12 cellular contexts compared by ENCODE assay signal in the genomic region with DNA sequence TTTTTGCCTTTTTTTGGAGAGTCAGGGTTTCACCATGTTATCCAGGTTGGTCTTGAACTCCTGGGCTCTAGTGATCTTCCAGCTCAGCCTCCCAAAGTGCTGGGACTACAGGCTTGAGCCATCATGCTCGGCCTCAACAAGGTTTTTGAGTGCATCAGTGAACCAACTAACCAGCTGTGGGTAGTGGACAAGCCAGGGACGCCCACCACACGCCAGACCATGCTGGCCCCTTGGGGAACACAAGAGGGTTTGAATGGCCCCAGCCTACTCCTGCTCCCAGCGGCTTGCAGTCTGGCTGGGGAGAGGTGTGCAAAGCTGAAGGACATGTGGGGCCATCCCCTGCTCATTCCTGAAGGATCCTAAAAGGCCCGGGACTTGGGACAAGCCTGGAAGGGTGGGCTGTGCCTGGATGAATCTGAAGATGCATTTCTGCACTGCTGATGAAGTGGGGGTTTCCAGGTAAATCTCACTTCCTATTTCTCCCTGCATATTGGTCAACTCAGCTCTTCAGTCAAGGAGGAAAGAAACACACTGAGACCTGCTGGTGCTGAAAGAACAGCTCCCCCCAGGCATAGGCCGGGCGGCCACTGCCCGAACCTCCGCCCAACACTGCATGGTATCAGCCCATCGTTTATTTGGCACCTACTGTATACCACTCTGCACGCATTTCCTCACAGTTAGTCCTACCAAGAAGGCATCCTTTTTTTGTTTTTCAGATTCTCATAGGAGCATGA. TPM values are rescaled to one million over a fixed set of nuclear protein-coding genes. Genes with fewer than 3 reads are reported as not detected.
A peak's percentile ranks its signal among the peaks of the same experiment; 100 is the strongest.
DNase-seq lines count a peak whose midpoint lies in the region; ATAC-seq and TF ChIP-seq lines count a peak whose summit lies in the region.
"Had no signal": no experiment of that assay in that cellular context is flagged by ENCODE, and none has a peak within 500 bp of the region (broad histone marks: within the 10 kb centered on the region; RNA-seq: fewer than 3 reads in every experiment).

No MANE protein-coding gene starts in this region.

- ATAC-seq in IMR-90 (ENCODE audit: low read depth): peak; percentile 71
- ATAC-seq in stimulated activated naive B cell treated with anti-CD40 and anti-IgM and Interleukin-4, amounts not matched to agents 10 μg/mL and 1 μg/mL and 100 μg/mL, for 72 hours (replicated peaks): peak; percentile 96 to 98
- ATAC-seq in GM21381 (IDR thresholded peaks at IDR 0.05; ENCODE audit: unreplicated experiment): no peak

- no peak overlapping the region for H3K9ac ChIP-seq in IMR-90 (ENCODE audit: low read depth, low read length)

- H3K4me2 ChIP-seq in IMR-90 (ENCODE audit: low read depth, low read length): no peak overlapping the region
- H3K4me2 ChIP-seq: PC-9 had no signal

- H3K4me3 Mint-ChIP-seq in activated naive CD4-positive, alpha-beta T cell treated with anti-CD3 and anti-CD28 coated beads, Interleukin-2, amount 10 ng/mL, durations not matched to agents 7 days and 5 days: no peak overlapping the region
- H3K4me3 Mint-ChIP-seq in stimulated activated naive B cell treated with anti-CD40 and anti-IgM and Interleukin-4, amounts not matched to agents 10 μg/mL and 1 μg/mL and 100 μg/mL, for 72 hours: no peak overlapping the region

- no peaks in the 10 kb centered on the region for H4K20me1 ChIP-seq in IMR-90 (ENCODE audit: insufficient read depth, low read length)

- no peak for TF ChIP-seq CTCF in IMR-90 (conservative IDR thresholded peaks at IDR 0.05; ENCODE audit: low read depth, low read length)

- no peak overlapping the region for H3K23ac ChIP-seq in IMR-90 (ENCODE audit: low read depth, low read length)

- no peak overlapping the region for H3K27ac ChIP-seq in IMR-90 (ENCODE audit: insufficient read depth, low read length)
- H3K27ac ChIP-seq: PC-9, uterus had no signal

- in situ Hi-C loops in IMR-90 (cut with MboI; ENCODE audit: low sequenced_read_pairs) (no loop called here), T47D (cut with HindIII; ENCODE audit: low pct_unique_long_range_greater_than_20kb, low sequenced_read_pairs) (no loop called here)

- H3K18ac ChIP-seq in IMR-90 (ENCODE audit: low read depth, low read length): no peak overlapping the region

- intact Hi-C loops in IMR-90 (cut with micrococcal nuclease): no loop called here

- dilution Hi-C loops in IMR-90 (cut with HindIII; ENCODE audit: low sequenced_read_pairs, unreplicated experiment): no loop called here

- CTCF ChIA-PET in activated naive CD4-positive, alpha-beta T cell treated with anti-CD3 and anti-CD28 coated beads, Interleukin-2, amount 10 ng/mL, durations not matched to agents 7 days and 5 days (lab: Charles Lee): no interaction called here
- CTCF ChIA-PET in IMR-90 (lab: Yijun Ruan, JAX): no interaction called here

- H3K27me3 ChIP-seq in IMR-90 (ENCODE audit: control insufficient read depth, insufficient read depth, low read length): peaks cover 5% of the 10 kb centered on the region
- H3K27me3 ChIP-seq: uterus had no signal

- H2AFZ ChIP-seq in IMR-90 (replicated peaks; ENCODE audit: low read length, poor library complexity): no peak overlapping the region
- H2AFZ ChIP-seq: PC-9 had no signal

- H2BK5ac ChIP-seq in IMR-90 (ENCODE audit: low read depth, low read length, poor library complexity, severe bottlenecking): no peak overlapping the region

- no peak overlapping the region for H2AK9ac ChIP-seq in IMR-90 (replicated peaks; ENCODE audit: low read depth, low read length, poor library complexity)

- 40% methylated on average over 1 of the region's 11 CpGs; no CpG with 5 or more reads in 1 of the 2 experiments for WGBS in IMR-90 (ENCODE audit: extremely low coverage in 2 of 2, insufficient read length in 1 of 2), 2 experiments

- H2BK120ac ChIP-seq in IMR-90 (ENCODE audit: low read depth, low read length): no peak overlapping the region

- no peak overlapping the region for H3K56ac ChIP-seq in IMR-90 (ENCODE audit: extremely low read depth, insufficient read depth, low read length)

- H3K4ac ChIP-seq in IMR-90 (ENCODE audit: low read depth, low read length): no peak overlapping the region

- TF ChIP-seq POLR2A in IMR-90 (IDR thresholded peaks at IDR 0.05; ENCODE audit: low read depth, low read length): no peak

- no peak overlapping the region for H2AK5ac ChIP-seq in IMR-90 (ENCODE audit: low read depth, low read length)

- H3K36me3 Mint-ChIP-seq in activated naive CD4-positive, alpha-beta T cell treated with anti-CD3 and anti-CD28 coated beads, Interleukin-2, amount 10 ng/mL, durations not matched to agents 7 days and 5 days: no peaks in the 10 kb centered on the region
- H3K36me3 Mint-ChIP-seq in stimulated activated naive B cell treated with anti-CD40 and anti-IgM and Interleukin-4, amounts not matched to agents 10 μg/mL and 1 μg/mL and 100 μg/mL, for 72 hours: no peaks in the 10 kb centered on the region

- no peaks in the 10 kb centered on the region for H3K9me1 ChIP-seq in IMR-90 (ENCODE audit: insufficient read depth, low read length)

- H4K91ac ChIP-seq in IMR-90 (ENCODE audit: insufficient read depth, low read depth, low read length): no peak overlapping the region

- no peaks in the 10 kb centered on the region for H3K4me1 ChIP-seq in IMR-90 (ENCODE audit: control insufficient read depth, insufficient read depth, low read length)
- H3K4me1 ChIP-seq: uterus had no signal

- no peak overlapping the region for H2BK15ac ChIP-seq in IMR-90 (ENCODE audit: low read depth, low read length)

- peaks cover 2% of the 10 kb centered on the region for H3K9me3 Mint-ChIP-seq in activated naive CD4-positive, alpha-beta T cell treated with anti-CD3 and anti-CD28 coated beads, Interleukin-2, amount 10 ng/mL, durations not matched to agents 7 days and 5 days
- peaks cover 8 to 15% of the 10 kb centered on the region in 2 donors for H3K9me3 Mint-ChIP-seq in stimulated activated naive B cell treated with anti-CD40 and anti-IgM and Interleukin-4, amounts not matched to agents 10 μg/mL and 1 μg/mL and 100 μg/mL, for 72 hours

- no peak overlapping the region for H4K8ac ChIP-seq in IMR-90 (ENCODE audit: low read depth in 2 of 2, low read length in 2 of 2)

- H2BK20ac ChIP-seq in IMR-90 (ENCODE audit: low read depth, low read length): no peak overlapping the region

- H3K27me3 Mint-ChIP-seq in activated naive CD4-positive, alpha-beta T cell treated with anti-CD3 and anti-CD28 coated beads, Interleukin-2, amount 10 ng/mL, durations not matched to agents 7 days and 5 days: peaks cover 31% of the 10 kb centered on the region
- peaks cover 48 to 65% of the 10 kb centered on the region in 2 donors for H3K27me3 Mint-ChIP-seq in stimulated activated naive B cell treated with anti-CD40 and anti-IgM and Interleukin-4, amounts not matched to agents 10 μg/mL and 1 μg/mL and 100 μg/mL, for 72 hours

- H3K27ac Mint-ChIP-seq in activated naive CD4-positive, alpha-beta T cell treated with anti-CD3 and anti-CD28 coated beads, Interleukin-2, amount 10 ng/mL, durations not matched to agents 7 days and 5 days: no peak overlapping the region
- no peak overlapping the region for H3K27ac Mint-ChIP-seq in stimulated activated naive B cell treated with anti-CD40 and anti-IgM and Interleukin-4, amounts not matched to agents 10 μg/mL and 1 μg/mL and 100 μg/mL, for 72 hours

- H3K4me1 Mint-ChIP-seq in activated naive CD4-positive, alpha-beta T cell treated with anti-CD3 and anti-CD28 coated beads, Interleukin-2, amount 10 ng/mL, durations not matched to agents 7 days and 5 days: no peaks in the 10 kb centered on the region
- peaks cover 7 to 12% of the 10 kb centered on the region in 2 donors for H3K4me1 Mint-ChIP-seq in stimulated activated naive B cell treated with anti-CD40 and anti-IgM and Interleukin-4, amounts not matched to agents 10 μg/mL and 1 μg/mL and 100 μg/mL, for 72 hours

- no peaks in the 10 kb centered on the region for H3K79me1 ChIP-seq in IMR-90 (ENCODE audit: low read depth in 1 of 2, low read length in 2 of 2)

- no peaks in the 10 kb centered on the region for H3K36me3 ChIP-seq in IMR-90 (ENCODE audit: control insufficient read depth, insufficient read depth, low read length)
- H3K36me3 ChIP-seq: uterus had no signal

- H3K14ac ChIP-seq in IMR-90 (replicated peaks; ENCODE audit: low read depth, low read length): no peak overlapping the region

- peak; percentile 26 for DNase-seq in activated naive CD4-positive, alpha-beta T cell treated with anti-CD3 and anti-CD28 coated beads, Interleukin-2, amount 10 ng/mL, durations not matched to agents 7 days and 5 days
- no peak for DNase-seq in activated naive CD4-positive, alpha-beta T cell (lab: John Stamatoyannopoulos, UW)
- DNase-seq in IMR-90 (peak; percentile 10), T47D (ENCODE audit: low read depth in 1 of 2, low spot score in 1 of 2) (peak; percentile 78 to 84), DMS53 treated with DMSO at 0.1 percent for 48 hours (lab: John Stamatoyannopoulos, UW; ENCODE audit: unreplicated experiment) (no peak), COR-L47 (lab: John Stamatoyannopoulos, UW) (no peak)
- DNase-seq in stimulated activated naive B cell treated with anti-CD40 and anti-IgM and Interleukin-4, amounts not matched to agents 10 μg/mL and 1 μg/mL and 100 μg/mL, for 72 hours: peak; percentile 55
- DNase-seq: uterus had no signal

- TF ChIP-seq RAD21 in IMR-90 (IDR thresholded peaks at IDR 0.05; ENCODE audit: low read length): no peak

- no peak overlapping the region for H3K4me3 ChIP-seq in IMR-90 (ENCODE audit: insufficient read depth, low read depth, low read length)
- H3K4me3 ChIP-seq: lung, PC-9, uterus had no signal

- no peak overlapping the region for H4K5ac ChIP-seq in IMR-90 (ENCODE audit: low read depth, low read length)

- BruUV-seq in IMR-90 (replicated peaks; lab: Mats Ljungman, UMichigan): no TSS peak

- POLR2A ChIA-PET in IMR-90 (lab: Charles Lee; ENCODE audit: unreplicated experiment): no interaction called here

- H3K9me3 ChIP-seq in IMR-90 (ENCODE audit: control insufficient read depth, insufficient read depth, low read length): no peaks in the 10 kb centered on the region
- H3K9me3 ChIP-seq: uterus had no signal

TF ChIP-seq in IMR-90, 13 proteins besides CTCF, POLR2A, EP300 and RAD21:
- TF ChIP-seq MAZ (IDR thresholded peaks at IDR 0.05; ENCODE audit: borderline replicate concordance, low read depth, low read length): no peak
- TF ChIP-seq SMC3 (IDR thresholded peaks at IDR 0.05; ENCODE audit: low read depth, low read length): no peak
- no peak for TF ChIP-seq USF2 (IDR thresholded peaks at IDR 0.05; ENCODE audit: low read depth, low read length)
- no peak for TF ChIP-seq BHLHE40 (IDR thresholded peaks at IDR 0.05; ENCODE audit: low read depth, low read length)

RNA-seq across cellular contexts. Expression of gene MMD2, which starts 6.9 kb away (rescaled TPM):
- not detected in 2 replicates for total RNA-seq in IMR-90 (2012; rRNA removed)
- polyA plus RNA-seq in IMR-90 (2012; rRNA removed): not detected in 2 replicates
- not detected in 2 replicates for polyA plus RNA-seq in IMR-90 (2012; cell fraction: cytosol; rRNA removed)
- not detected in 2 replicates for polyA plus RNA-seq in IMR-90 (2012; cell fraction: nucleus; rRNA removed; ENCODE audit: low replicate concordance)
- total RNA-seq: dermis microvascular lymphatic vessel endothelial cell, lung, PC-9, uterus had no signal
- polyA plus RNA-seq: lung had no signal

Comparison
In these comparisons a context has a peak if more than half of its experiments do, and no peak if none do; other contexts are left out.
1. DNase-seq: peak in activated naive CD4-positive, alpha-beta T cell treated with anti-CD3 and anti-CD28 coated beads, Interleukin-2, amount 10 ng/mL, durations not matched to agents 7 days and 5 days (single experiment), IMR-90 (single experiment), T47D (2 of 2) and stimulated activated naive B cell treated with anti-CD40 and anti-IgM and Interleukin-4, amounts not matched to agents 10 μg/mL and 1 μg/mL and 100 μg/mL, for 72 hours (single experiment); none in activated naive CD4-positive, alpha-beta T cell (0 of 4), DMS53 treated with DMSO at 0.1 percent for 48 hours (single experiment) and COR-L47 (single experiment).